In genomic region chr4:55154290-55154880, GRCh38 we compare ENCODE assay signal across 1 cellular context.
TF ChIP-seq lines count a peak whose summit lies in the region.

No MANE protein-coding gene starts in this region.

TF ChIP-seq in H1, 55 proteins besides CTCF, POLR2A, EP300 and RAD21 (continued from another document):
- TF ChIP-seq FOSL1 (IDR thresholded peaks at IDR 0.05; ENCODE audit: insufficient read depth, low read depth, low read length), result no peak
- TF ChIP-seq POU5F1 (IDR thresholded peaks at IDR 0.05; ENCODE audit: low read depth, low read length), result no peak
- TF ChIP-seq SIX5 (IDR thresholded peaks at IDR 0.05; ENCODE audit: low read depth, low read length), result no peak
- no peak for TF ChIP-seq RBBP5 (IDR thresholded peaks at IDR 0.05; ENCODE audit: borderline replicate concordance, low read depth, low read length)
- no peak for TF ChIP-seq SP2 (IDR thresholded peaks at IDR 0.05; ENCODE audit: low read length)
